ENCODE assay signal across 1 cellular context in genomic region chr4:84569009-84569408, GRCh38.
TF ChIP-seq lines count a peak whose summit lies in the region.

No MANE protein-coding gene starts in this region.

TF ChIP-seq in GM23338, 12 proteins besides CTCF, POLR2A, EP300 and RAD21 (continued from another document):
- TF ChIP-seq ZNF462 (CRISPR knock-in tag; IDR thresholded peaks at IDR 0.05) (peak; percentile 42; the same call in 1 of the 2 replicates), JUNB (IDR thresholded peaks at IDR 0.05; ENCODE audit: unreplicated experiment) (no peak)
